In genomic region chr1:180167021-180167701, GRCh38 we compare ENCODE assay signal across 13 cellular contexts. TPM values are rescaled to one million over a fixed set of nuclear protein-coding genes. Genes with fewer than 3 reads are reported as not detected.
DNase-seq lines count a peak whose midpoint lies in the region; ATAC-seq and TF ChIP-seq lines count a peak whose summit lies in the region.
"Had no signal": no experiment of that assay in that cellular context is flagged by ENCODE, and none has a peak within 500 bp of the region (broad histone marks: within the 10 kb centered on the region; RNA-seq: fewer than 3 reads in every experiment).

No MANE protein-coding gene starts in this region.

- no peak overlapping the region for H2BK120ac ChIP-seq in trophoblast cell (ENCODE audit: insufficient read depth, low read length, poor library complexity)

- no peak for TF ChIP-seq EP300 in SK-N-SH (IDR thresholded peaks at IDR 0.05; ENCODE audit: borderline replicate concordance in 1 of 2, low read depth in 1 of 2, low read length in 1 of 2)

- H3K18ac ChIP-seq in trophoblast cell (ENCODE audit: low read length): no peak overlapping the region

- H3K9me3 ChIP-seq in SK-N-SH: no peaks in the 10 kb centered on the region
- peaks cover 2% of the 10 kb centered on the region for H3K9me3 ChIP-seq in trophoblast cell (ENCODE audit: insufficient read depth, low read depth, low read length)
- H3K9me3 ChIP-seq: BLaER1 treated with 17β-estradiol and CSF1 and Interleukin-3, amounts not matched to agents 10 nM and 100 nM had no signal

- TF ChIP-seq CTCF in SK-N-SH (IDR thresholded peaks at IDR 0.05): no peak

- peaks cover 57% of the 10 kb centered on the region for H3K79me2 ChIP-seq in SK-N-SH (ENCODE audit: insufficient read depth)
- no peaks in the 10 kb centered on the region for H3K79me2 ChIP-seq in trophoblast cell (ENCODE audit: control insufficient read depth, insufficient read depth, low read length, poor library complexity)

- H2BK5ac ChIP-seq in trophoblast cell (ENCODE audit: low read depth, low read length, poor library complexity): no peak overlapping the region

- no peaks in the 10 kb centered on the region for H3F3A ChIP-seq in SK-N-SH (replicated peaks; ENCODE audit: insufficient read depth)

- 83% methylated on average over 7 of the region's 8 CpGs for WGBS in SK-N-SH (ENCODE audit: low lambda C conversion rate)
- WGBS in trophoblast cell (ENCODE audit: extremely low coverage, insufficient coverage, insufficient read length): no CpG with 5 or more reads among the region's 8 CpGs

- DNase-seq in G401 (ENCODE audit: low spot score) (peak; percentile 23), SK-N-SH (peak; percentile 62), Right ventricle myocardium superior (peak; percentile 57), trophoblast cell (peak; percentile 39 to 71), NCI-H2029 (lab: John Stamatoyannopoulos, UW) (no peak), putamen (ENCODE audit: low spot score) (no peak), SIG-M5 (lab: John Stamatoyannopoulos, UW) (no peak)
- no peak for DNase-seq in stimulated activated CD4-positive, alpha-beta T cell treated with anti-CD3 and anti-CD28 coated beads, Interleukin-15, amount 100 ng/mL, for 24 hours
- DNase-seq: activated CD4-positive, alpha-beta T cell treated with anti-CD3 and anti-CD28 coated beads, Interleukin-2, amount 10 ng/mL, durations not matched to agents 24 days and 14 days; activated naive CD4-positive, alpha-beta T cell treated with anti-CD3 and anti-CD28 coated beads, Interleukin-2, amount 50 U/mL, for 16 hours; occipital lobe had no signal

- in situ Hi-C loops in G401 (cut with HindIII; ENCODE audit: low sequenced_read_pairs): no loop called here

- peaks cover 16% of the 10 kb centered on the region; the same call in 1 of the 2 replicates for H4K20me1 ChIP-seq in SK-N-SH (ENCODE audit: insufficient read depth)

- no peaks in the 10 kb centered on the region for H3K9me2 ChIP-seq in SK-N-SH

- H3K27me3 ChIP-seq in SK-N-SH (ENCODE audit: insufficient read depth): no peaks in the 10 kb centered on the region
- H3K27me3 ChIP-seq in trophoblast cell (ENCODE audit: insufficient read depth, low read length): no peaks in the 10 kb centered on the region
- H3K27me3 ChIP-seq: BLaER1 treated with 17β-estradiol and CSF1 and Interleukin-3, amounts not matched to agents 10 nM and 100 nM had no signal

- H3K9ac ChIP-seq in SK-N-SH (no peak overlapping the region), trophoblast cell (ENCODE audit: low read length) (no peak overlapping the region)

- H2AFZ ChIP-seq in SK-N-SH (ENCODE audit: low read depth): no peak overlapping the region
- no peak overlapping the region for H2AFZ ChIP-seq in trophoblast cell (ENCODE audit: insufficient read depth, low read length, poor library complexity)

- CTCF ChIA-PET in SK-N-SH (lab: Yijun Ruan, JAX): interaction anchor here (0.9 to 6.8 kb wide), 11 partner anchors 8 to 461 kb away, joined by 3 to 97 read pairs (median 5); partner anchors contain the start of gene QSOX1

- H3K14ac ChIP-seq in trophoblast cell (ENCODE audit: low read length): no peak overlapping the region

- H4K12ac ChIP-seq in trophoblast cell (ENCODE audit: low read depth, low read length): no peak overlapping the region

- H3K4me3 ChIP-seq in SK-N-SH (ENCODE audit: low read depth in 2 of 2, low read length in 1 of 2) (no peak overlapping the region), trophoblast cell (ENCODE audit: low read depth, low read length) (no peak overlapping the region)
- H3K4me3 ChIP-seq: BLaER1 treated with 17β-estradiol and CSF1 and Interleukin-3, amounts not matched to agents 10 nM and 100 nM; SK-N-MC had no signal

- intact Hi-C loops in Right ventricle myocardium superior (cut with DNase I): loop anchor here (5.0 kb wide), 1 partner anchor 50 kb away; no protein-coding TSS in a partner anchor

- H3K79me1 ChIP-seq in trophoblast cell (ENCODE audit: low read length): no peaks in the 10 kb centered on the region

- H3K4me2 ChIP-seq in SK-N-SH (no peak overlapping the region), trophoblast cell (ENCODE audit: low read length) (no peak overlapping the region)
- H3K4me2 ChIP-seq: BLaER1 treated with 17β-estradiol and CSF1 and Interleukin-3, amounts not matched to agents 10 nM and 100 nM had no signal

- H3K27ac ChIP-seq in SK-N-SH (ENCODE audit: low read depth in 2 of 2, low read length in 1 of 2): peak overlapping the region in 1 of 2 experiments; percentile 80; a peak in 3 of 4 replicates
- H3K27ac ChIP-seq in trophoblast cell (ENCODE audit: low read depth, low read length): no peak overlapping the region
- H3K27ac ChIP-seq: BLaER1 treated with 17β-estradiol and CSF1 and Interleukin-3, amounts not matched to agents 10 nM and 100 nM; SK-N-MC had no signal

- H3K4ac ChIP-seq in trophoblast cell (ENCODE audit: low read depth, low read length): no peak overlapping the region

- H2BK12ac ChIP-seq in trophoblast cell (ENCODE audit: low read length): no peak overlapping the region

- H4K8ac ChIP-seq in trophoblast cell (ENCODE audit: low read depth, low read length): no peak overlapping the region

- TF ChIP-seq RAD21 in SK-N-SH (IDR thresholded peaks at IDR 0.05; ENCODE audit: low read length): no peak

- no peak overlapping the region for H2AK5ac ChIP-seq in trophoblast cell (ENCODE audit: low read length)

- H3K36me3 ChIP-seq in SK-N-SH (replicated peaks in 1 of 2; ENCODE audit: control insufficient read depth in 1 of 2, insufficient read depth in 2 of 2, low read length in 1 of 2): peaks cover 3 to 9% of the 10 kb centered on the region in 2 experiments
- H3K36me3 ChIP-seq in trophoblast cell (ENCODE audit: control insufficient read depth in 1 of 2, insufficient read depth in 2 of 2, low read length in 2 of 2): peaks cover 3 to 6% of the 10 kb centered on the region in 2 experiments

- peaks cover 14 to 35% of the 10 kb centered on the region in 2 experiments; a peak in 3 of 4 replicates for H3K4me1 ChIP-seq in SK-N-SH (ENCODE audit: control insufficient read depth in 1 of 2, insufficient read depth in 2 of 2, low read depth in 1 of 2, low read length in 1 of 2)
- H3K4me1 ChIP-seq in trophoblast cell (ENCODE audit: control insufficient read depth in 1 of 2, insufficient read depth in 2 of 2, low read length in 2 of 2): peaks cover 5 to 18% of the 10 kb centered on the region in 2 experiments

- no peak overlapping the region for H3K23ac ChIP-seq in trophoblast cell (ENCODE audit: low read length)

- POLR2A ChIA-PET in SK-N-SH (lab: Yijun Ruan, JAX): no interaction called here

- H4K91ac ChIP-seq in trophoblast cell (ENCODE audit: low read depth, low read length): no peak overlapping the region

- ATAC-seq in Right ventricle myocardium superior (ENCODE audit: poor library complexity): peak; percentile 54

TF ChIP-seq in SK-N-SH, 30 proteins besides CTCF, POLR2A, EP300 and RAD21:
- TF ChIP-seq CHD2 (IDR thresholded peaks at IDR 0.05; ENCODE audit: low read length, partially characterized antibody) (peak; percentile 14), NFIC (IDR thresholded peaks at IDR 0.05; ENCODE audit: borderline replicate concordance) (peak; percentile 47; the same call in 1 of the 2 replicates), GABPA (IDR thresholded peaks at IDR 0.05; ENCODE audit: low read depth) (no peak), PBX3 (IDR thresholded peaks at IDR 0.05) (0 out of 2 replicates have a peak, but pooled peaks have one; percentile 6)

RNA-seq across cellular contexts. Expression of gene QSOX1, which starts 12.5 kb away (rescaled TPM):
- 44.8 and 60.2 TPM in 2 replicates for total RNA-seq in G401 (2014; rRNA removed; shearing (Covaris generic))
- 307 and 359 TPM in 2 replicates for polyA plus RNA-seq in SK-N-SH (2012; rRNA removed)
- polyA plus RNA-seq in SK-N-SH (2012; cell fraction: cytosol; rRNA removed): 181 and 270 TPM in 2 replicates
- polyA plus RNA-seq in SK-N-SH (2012; cell fraction: nucleus; rRNA removed): 436 and 654 TPM in 2 replicates
- total RNA-seq in Right ventricle myocardium superior: 97.8 TPM
- 89.3 and 101 TPM in 2 replicates for polyA plus RNA-seq in trophoblast cell (2013)

Comparison
In these comparisons a context has a peak if more than half of its experiments do, and no peak if none do; other contexts are left out.
1. DNase-seq: peak in G401 (single experiment), SK-N-SH (single experiment), Right ventricle myocardium superior (single experiment) and trophoblast cell (2 of 2); none in NCI-H2029 (single experiment), putamen (single experiment), SIG-M5 (single experiment) and stimulated activated CD4-positive, alpha-beta T cell treated with anti-CD3 and anti-CD28 coated beads, Interleukin-15, amount 100 ng/mL, for 24 hours (single experiment).